ENCODE assay signal across 20 cellular contexts in genomic region chr13:98298599-98298998, GRCh38.
"Had no signal": no experiment of that assay in that cellular context is flagged by ENCODE, and none has a peak within 500 bp of the region (broad histone marks: within the 10 kb centered on the region; RNA-seq: fewer than 3 reads in every experiment).

No MANE protein-coding gene starts in this region.

- H3K27me3 ChIP-seq: brain microvascular endothelial cell, heart right ventricle, ovary, stomach, suprapubic skin, tibial nerve had no signal

- H3K4me3 ChIP-seq: coronary artery, heart right ventricle, ovary, psoas muscle, stomach, suprapubic skin, tibial nerve had no signal

- H3K27ac ChIP-seq: brain microvascular endothelial cell, heart right ventricle, ovary, psoas muscle, suprapubic skin, tibial nerve had no signal

- DNase-seq: activated CD4-positive, alpha-beta memory T cell treated with anti-CD3 and anti-CD28 coated beads, Interleukin-2, amount 10 ng/mL, durations not matched to agents 7 days and 5 days; activated CD4-positive, alpha-beta T cell treated with anti-CD3 and anti-CD28 coated beads, Interleukin-2, amount 10 ng/mL, durations not matched to agents 24 days and 14 days; activated gamma-delta T cell; activated naive CD4-positive, alpha-beta T cell treated with anti-CD3 and anti-CD28 coated beads, Interleukin-2, amount 50 U/mL, for 16 hours; activated naive CD8-positive, alpha-beta T cell treated with anti-CD3 and anti-CD28 coated beads, Interleukin-2, amount 50 U/mL, for 24 hours; activated T-cell treated with anti-CD3 and anti-CD28 coated beads, Interleukin-2, amount 50 U/mL, for 72 hours; aorta; brain microvascular endothelial cell; heart right ventricle; left colon; mesendoderm; naive thymus-derived CD4-positive, alpha-beta T cell; ovary; psoas muscle; right cardiac atrium; stimulated activated CD4-positive, alpha-beta T cell treated with anti-CD3 and anti-CD28 coated beads, Interleukin-1b, Interleukin-23, amount 100 ng/mL, for 48 hours; stomach had no signal

- H3K9me3 ChIP-seq: heart right ventricle, ovary, psoas muscle, stomach, suprapubic skin, tibial nerve had no signal

- H3K36me3 ChIP-seq: brain microvascular endothelial cell, heart right ventricle, ovary, stomach, suprapubic skin, tibial nerve had no signal
